In the genomic region with DNA sequence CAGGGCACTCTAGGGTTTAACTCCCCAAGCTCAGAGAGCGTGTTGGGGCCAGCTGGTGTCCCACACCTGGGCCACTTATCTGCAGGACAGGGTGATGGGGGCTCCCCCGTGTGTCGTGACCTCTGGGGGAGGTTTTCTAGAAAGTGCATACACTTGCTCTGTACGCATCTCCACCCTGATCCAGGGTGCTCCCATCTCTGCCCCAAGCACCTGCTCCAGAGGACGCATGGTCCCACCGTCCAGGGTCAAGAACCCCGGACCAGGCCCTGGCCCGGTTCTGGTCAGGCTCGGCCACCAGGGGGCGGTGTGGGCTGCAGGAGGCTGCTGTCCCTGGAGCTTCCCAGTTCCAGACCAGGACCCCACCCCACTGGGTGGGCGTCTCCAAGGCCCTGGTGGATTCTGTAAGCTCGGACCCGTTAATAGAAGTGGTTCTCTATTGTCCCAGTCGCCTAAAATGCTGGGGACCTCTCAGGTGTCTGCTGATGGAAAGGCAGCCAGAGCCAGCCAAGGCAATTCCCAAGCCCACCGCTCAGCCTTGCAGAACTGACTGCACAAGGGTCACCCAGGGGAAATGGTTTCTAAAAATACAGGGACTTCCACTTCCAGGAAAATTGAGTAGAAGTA, we compare ENCODE assay signal across 8 cellular contexts. TPM values are rescaled to one million over a fixed set of nuclear protein-coding genes. Genes with fewer than 3 reads are reported as not detected.
DNase-seq lines count a peak whose midpoint lies in the region; ATAC-seq and TF ChIP-seq lines count a peak whose summit lies in the region.

No MANE protein-coding gene starts in this region.

- TF ChIP-seq POLR2A in esophagus muscularis mucosa (IDR thresholded peaks at IDR 0.05; ENCODE audit: low read depth), result no peak
- TF ChIP-seq POLR2A in ovary (IDR thresholded peaks at IDR 0.05), result no peak

- no peaks in the 10 kb centered on the region for H3K36me3 ChIP-seq in esophagus muscularis mucosa
- no peaks in the 10 kb centered on the region for H3K36me3 ChIP-seq in ovary

- no peaks in the 10 kb centered on the region for H3K9me3 ChIP-seq in esophagus muscularis mucosa
- H3K9me3 ChIP-seq in ovary, result no peaks in the 10 kb centered on the region

- H3K27me3 Mint-ChIP-seq in activated CD8-positive, alpha-beta T cell treated with anti-CD3 and anti-CD28 coated beads, Interleukin-2, amount 10 ng/mL, durations not matched to agents 7 days and 5 days (ENCODE audit: low read depth), result peaks cover 27% of the 10 kb centered on the region

- DNase-seq in DMS53 (lab: John Stamatoyannopoulos, UW), result peak; percentile 2
- no peak for DNase-seq in DMS53 treated with DMSO at 0.1 percent for 48 hours (lab: John Stamatoyannopoulos, UW; ENCODE audit: unreplicated experiment)
- DNase-seq in activated CD8-positive, alpha-beta T cell treated with anti-CD3 and anti-CD28 coated beads, Interleukin-2, amount 10 ng/mL, durations not matched to agents 7 days and 5 days, result peak; percentile 45
- DNase-seq in esophagus muscularis mucosa (ENCODE audit: extremely low spot score), result no peak
- peak; percentile 17 to 51 (median 46) for DNase-seq in ovary
- no peak for DNase-seq in A172 (ENCODE audit: low spot score)
- DNase-seq in KBM-7, result no peak

- TF ChIP-seq EP300 in esophagus muscularis mucosa (IDR thresholded peaks at IDR 0.05) (no peak), ovary (IDR thresholded peaks at IDR 0.05) (no peak)

- in situ Hi-C loops in KBM-7 (cut with MboI; ENCODE audit: low pct_unique_long_range_greater_than_20kb, low sequenced_read_pairs), result no loop called here

- H3K27me3 ChIP-seq in esophagus muscularis mucosa (peaks cover 0 to 37% (median 0%) of the 10 kb centered on the region in 4 donors), ovary (no peaks in the 10 kb centered on the region)

- H3K4me3 ChIP-seq in esophagus muscularis mucosa (no peak overlapping the region), ovary (no peak overlapping the region)

- CTCF ChIA-PET in activated CD8-positive, alpha-beta T cell treated with anti-CD3 and anti-CD28 coated beads, Interleukin-2, amount 10 ng/mL, durations not matched to agents 7 days and 5 days (lab: Charles Lee), result interaction anchor here (0.6 to 1.7 kb wide), 6 partner anchors 10 to 114 kb away, joined by 3 to 4 read pairs (median 4); no protein-coding TSS in a partner anchor

- no peak for ATAC-seq in activated CD8-positive, alpha-beta T cell treated with anti-CD3 and anti-CD28 coated beads, Interleukin-2, amount 10 ng/mL, durations not matched to agents 7 days and 5 days
- ATAC-seq in HG02970 (IDR thresholded peaks at IDR 0.05; ENCODE audit: low FRiP score, unreplicated experiment), result no peak

- no peak overlapping the region for H3K27ac Mint-ChIP-seq in activated CD8-positive, alpha-beta T cell treated with anti-CD3 and anti-CD28 coated beads, Interleukin-2, amount 10 ng/mL, durations not matched to agents 7 days and 5 days

- no peaks in the 10 kb centered on the region for H3K4me1 Mint-ChIP-seq in activated CD8-positive, alpha-beta T cell treated with anti-CD3 and anti-CD28 coated beads, Interleukin-2, amount 10 ng/mL, durations not matched to agents 7 days and 5 days (ENCODE audit: low read depth)

- intact Hi-C loops in esophagus muscularis mucosa (cut with DNase I) (loop anchor here (1.0 kb wide), 1 partner anchor 39 kb away; no protein-coding TSS in a partner anchor), ovary (cut with DNase I) (no loop called here)

- H3K36me3 Mint-ChIP-seq in activated CD8-positive, alpha-beta T cell treated with anti-CD3 and anti-CD28 coated beads, Interleukin-2, amount 10 ng/mL, durations not matched to agents 7 days and 5 days (ENCODE audit: low read depth), result no peaks in the 10 kb centered on the region

- no peaks in the 10 kb centered on the region for H3K9me3 Mint-ChIP-seq in activated CD8-positive, alpha-beta T cell treated with anti-CD3 and anti-CD28 coated beads, Interleukin-2, amount 10 ng/mL, durations not matched to agents 7 days and 5 days (ENCODE audit: insufficient read depth)

- peaks cover 0 to 4% (median 3%) of the 10 kb centered on the region in 4 donors for H3K4me1 ChIP-seq in esophagus muscularis mucosa
- no peaks in the 10 kb centered on the region for H3K4me1 ChIP-seq in ovary (ENCODE audit: insufficient read depth)

- H3K27ac ChIP-seq in esophagus muscularis mucosa (replicated peaks in 1 of 4), result no peak overlapping the region
- no peak overlapping the region for H3K27ac ChIP-seq in ovary

- TF ChIP-seq CTCF in esophagus muscularis mucosa (IDR thresholded peaks at IDR 0.05), result peak; percentile 66 to 83 (median 83)
- peak; percentile 27 to 59 (median 30) for TF ChIP-seq CTCF in ovary (IDR thresholded peaks at IDR 0.05)

- POLR2A ChIA-PET in activated CD8-positive, alpha-beta T cell treated with anti-CD3 and anti-CD28 coated beads, Interleukin-2, amount 10 ng/mL, durations not matched to agents 7 days and 5 days (lab: Charles Lee), result no interaction called here

- WGBS in esophagus muscularis mucosa, result 50% methylated on average over 5 of the region's 15 CpGs
- WGBS in ovary, 3 donors, result 24 to 32% (median 30%) methylated on average over 14 to 15 of the region's 15 CpGs

- H3K4me3 Mint-ChIP-seq in activated CD8-positive, alpha-beta T cell treated with anti-CD3 and anti-CD28 coated beads, Interleukin-2, amount 10 ng/mL, durations not matched to agents 7 days and 5 days, result no peak overlapping the region

RNA-seq across cellular contexts. Expression of a gene that starts 34.7 kb away (rescaled TPM):
- total RNA-seq in activated CD8-positive, alpha-beta T cell treated with anti-CD3 and anti-CD28 coated beads, Interleukin-2, amount 10 ng/mL, durations not matched to agents 7 days and 5 days, result under 1 TPM in 1 of 2 experiments, not detected in 1; 0.53 TPM
- total RNA-seq in esophagus muscularis mucosa (10 to 100 TPM in 3 of 4 donors, 1 to 10 TPM in 1; 4.2 to 55.4 (median 20.6) TPM), ovary (10 to 100 TPM; 21.0 to 55.0 (median 38.9) TPM)
- 10 to 100 TPM; 29.2 to 30.9 TPM for polyA plus RNA-seq in ovary
- total RNA-seq in A172 (2014; rRNA removed; shearing (Covaris generic)), result 18.7 and 40.3 TPM in 2 replicates

RNA-seq across cellular contexts. Expression of a gene that starts 43.8 kb away (rescaled TPM):
- not detected for total RNA-seq in activated CD8-positive, alpha-beta T cell treated with anti-CD3 and anti-CD28 coated beads, Interleukin-2, amount 10 ng/mL, durations not matched to agents 7 days and 5 days
- total RNA-seq in esophagus muscularis mucosa (10 to 100 TPM in 1 of 4 donors, 1 to 10 TPM in 3; 1.7 to 16.7 (median 5.7) TPM), ovary (10 to 100 TPM in 1 of 7 donors, 1 to 10 TPM in 5, under 1 TPM in 1; 0.71 to 21.5 (median 8.4) TPM)
- 1 to 10 TPM in 1 of 2 donors, not detected in 1; 3.7 TPM for polyA plus RNA-seq in ovary
- total RNA-seq in A172 (2014; rRNA removed; shearing (Covaris generic)), result 8.5 and 10.5 TPM in 2 replicates

Comparison
In these comparisons a context has a peak if more than half of its experiments do, and no peak if none do; other contexts are left out.
1. DNase-seq: peak in DMS53 (single experiment), activated CD8-positive, alpha-beta T cell treated with anti-CD3 and anti-CD28 coated beads, Interleukin-2, amount 10 ng/mL, durations not matched to agents 7 days and 5 days (single experiment) and ovary (5 of 5); none in DMS53 treated with DMSO at 0.1 percent for 48 hours (single experiment), esophagus muscularis mucosa (single experiment), A172 (single experiment) and KBM-7 (single experiment).